12 cellular contexts compared by ENCODE assay signal in the genomic region with DNA sequence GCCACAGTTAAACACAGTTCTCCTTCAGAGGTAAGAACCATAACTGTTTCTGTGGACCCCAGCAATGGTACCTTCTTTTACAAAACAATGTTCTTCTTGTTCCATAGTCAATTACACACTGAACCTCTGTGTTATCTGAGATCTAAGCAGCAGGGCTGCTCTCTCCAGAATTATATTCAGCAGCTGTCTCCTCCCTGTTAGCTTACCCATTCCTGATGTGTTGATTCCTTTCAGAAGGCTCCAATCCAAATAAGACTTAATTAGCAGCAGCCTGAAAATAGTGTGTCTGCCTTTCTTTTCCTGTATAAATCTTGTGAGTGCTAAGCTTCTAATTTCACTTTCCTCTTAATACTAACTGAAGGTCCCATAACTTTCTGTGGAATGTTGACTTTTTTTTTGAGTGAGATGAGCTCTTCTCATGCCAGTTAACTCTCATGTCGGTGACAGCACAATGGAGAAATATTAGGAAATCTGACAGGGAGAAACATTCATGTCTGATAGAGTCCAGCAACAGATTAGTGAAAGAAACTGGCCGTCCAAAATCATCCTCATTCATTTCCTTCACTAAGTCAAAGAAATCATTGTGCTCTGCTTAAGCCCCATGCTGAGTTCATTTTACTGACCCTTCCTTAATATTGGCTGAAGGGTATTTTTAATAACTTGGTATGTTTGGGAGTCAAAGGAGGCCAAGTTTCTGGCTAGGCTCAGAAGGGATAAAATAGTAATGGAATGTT.
DNase-seq lines count a peak whose midpoint lies in the region; ATAC-seq and TF ChIP-seq lines count a peak whose summit lies in the region.
"Had no signal": no experiment of that assay in that cellular context is flagged by ENCODE, and none has a peak within 500 bp of the region (broad histone marks: within the 10 kb centered on the region; RNA-seq: fewer than 3 reads in every experiment).

No MANE protein-coding gene starts in this region.

- H2AFZ ChIP-seq in parathyroid adenoma = peak overlapping the region; percentile 8

- no peaks in the 10 kb centered on the region for H3K9me3 ChIP-seq in ascending aorta
- no peaks in the 10 kb centered on the region for H3K9me3 ChIP-seq in right atrium auricular region
- no peaks in the 10 kb centered on the region for H3K9me3 ChIP-seq in parathyroid adenoma (ENCODE audit: control insufficient read depth, low read length)
- H3K9me3 ChIP-seq: upper lobe of left lung had no signal

- H3K27ac ChIP-seq in ascending aorta = peak overlapping the region; percentile 82 to 84
- peak overlapping the region; percentile 44 to 61 for H3K27ac ChIP-seq in right atrium auricular region
- H3K27ac ChIP-seq in parathyroid adenoma = peak overlapping the region; percentile 16

- no peak overlapping the region for H3K9ac ChIP-seq in parathyroid adenoma

- H3K4me1 ChIP-seq in ascending aorta (peaks cover 4 to 67% of the 10 kb centered on the region in 2 donors), right atrium auricular region (peaks cover 0 to 19% of the 10 kb centered on the region in 2 donors), parathyroid adenoma (peaks cover 7% of the 10 kb centered on the region)

- H3K27me3 ChIP-seq in ascending aorta = no peaks in the 10 kb centered on the region
- H3K27me3 ChIP-seq in right atrium auricular region = no peaks in the 10 kb centered on the region
- no peaks in the 10 kb centered on the region for H3K27me3 ChIP-seq in parathyroid adenoma (ENCODE audit: control insufficient read depth, insufficient read depth, low read length)
- H3K27me3 ChIP-seq: upper lobe of left lung had no signal

- TF ChIP-seq CTCF in ascending aorta (IDR thresholded peaks at IDR 0.05) (no peak), right atrium auricular region (IDR thresholded peaks at IDR 0.05) (no peak), parathyroid adenoma (IDR thresholded peaks at IDR 0.05) (no peak), omental fat pad (IDR thresholded peaks at IDR 0.05) (no peak)

- no peak overlapping the region for H3K4me2 ChIP-seq in parathyroid adenoma (ENCODE audit: low read length)

- DNase-seq in AG20443 (ENCODE audit: low spot score) (peak; percentile 13), ascending aorta (ENCODE audit: low spot score in 2 of 2) (no peak), right atrium auricular region (ENCODE audit: low spot score) (no peak), omental fat pad (ENCODE audit: low spot score) (no peak), NCI-H510A (lab: John Stamatoyannopoulos, UW) (no peak)
- DNase-seq: activated CD4-positive, CD25-positive, alpha-beta regulatory T cell treated with anti-CD3 and anti-CD28 coated beads, Interleukin-2, amount 50 U/mL, for 72 hours; amniotic stem cell; DMS153; upper lobe of left lung had no signal

- H3K36me3 ChIP-seq in ascending aorta = no peaks in the 10 kb centered on the region
- H3K36me3 ChIP-seq in right atrium auricular region = no peaks in the 10 kb centered on the region
- H3K36me3 ChIP-seq in parathyroid adenoma (ENCODE audit: control insufficient read depth, insufficient read depth, low read length) = no peaks in the 10 kb centered on the region
- H3K36me3 ChIP-seq: upper lobe of left lung had no signal

- H3K79me2 ChIP-seq in parathyroid adenoma = peaks cover 5% of the 10 kb centered on the region

- no peak for ATAC-seq in GM19328 (IDR thresholded peaks at IDR 0.05; ENCODE audit: unreplicated experiment)
- ATAC-seq in HG03159 (IDR thresholded peaks at IDR 0.05; ENCODE audit: unreplicated experiment) = no peak
- no peak for ATAC-seq in omental fat pad (ENCODE audit: low FRiP score)

- intact Hi-C loops in ascending aorta (cut with DNase I) = loop anchor here (5.0 kb wide), 1 partner anchor 67 kb away; no protein-coding TSS in a partner anchor

- H3K4me3 ChIP-seq in ascending aorta (peak overlapping the region in 1 of 2 donors; percentile 2), right atrium auricular region (no peak overlapping the region), parathyroid adenoma (ENCODE audit: low read depth, low read length) (no peak overlapping the region)
- H3K4me3 ChIP-seq: upper lobe of left lung had no signal

Comparison
In these comparisons a context has a peak if more than half of its experiments do, and no peak if none do; other contexts are left out.
1. H3K27ac ChIP-seq: peak in every context shown above with its lines; median percentile 83 in ascending aorta; 52 in right atrium auricular region; 16 in parathyroid adenoma.